28 cellular contexts compared by ENCODE assay signal in the genomic region with DNA sequence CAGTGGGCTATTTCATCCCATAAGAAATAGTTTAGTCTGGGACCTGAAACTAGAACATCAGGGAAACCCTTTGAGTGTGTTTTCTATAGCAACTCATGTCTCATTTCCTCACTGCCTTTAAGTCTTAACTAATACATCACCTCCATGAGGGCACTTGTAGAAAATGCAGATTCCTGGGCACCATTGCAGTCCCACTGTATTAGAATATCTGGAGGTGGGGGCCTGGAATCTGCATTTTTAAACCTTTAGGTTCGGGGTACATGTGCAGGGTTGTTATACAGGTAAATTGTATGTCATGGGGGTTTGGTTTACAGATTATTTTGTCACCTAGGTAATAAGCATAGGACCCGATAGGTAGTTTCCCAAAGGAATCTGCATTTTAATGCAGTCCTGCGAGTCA.
"Had no signal": no experiment of that assay in that cellular context is flagged by ENCODE, and none has a peak within 500 bp of the region (broad histone marks: within the 10 kb centered on the region; RNA-seq: fewer than 3 reads in every experiment).

No MANE protein-coding gene starts in this region.

- DNase-seq: colonic mucosa; cortex of kidney; dermis blood vessel endothelial cell; dorsolateral prefrontal cortex; effector CD4-positive, alpha-beta T cell; effector CD8-positive, alpha-beta T cell; effector memory CD4-positive, alpha-beta T cell; effector memory CD8-positive, alpha-beta T cell; endodermal cell; erythroblast; esophagus squamous epithelium; foreskin fibroblast; foreskin keratinocyte; foreskin melanocyte; gastrocnemius medialis; glutamatergic neuron; head of caudate nucleus; heart left ventricle; heart right ventricle had no signal

- H3K4me3 ChIP-seq: colonic mucosa, coronary artery, dorsolateral prefrontal cortex, esophagus muscularis mucosa, esophagus squamous epithelium, gastrocnemius medialis, gastroesophageal sphincter, heart left ventricle, heart right ventricle had no signal

- H3K27ac ChIP-seq: colonic mucosa, coronary artery, epithelial cell of prostate, esophagus squamous epithelium, foreskin keratinocyte, gastrocnemius medialis, gastroesophageal sphincter, heart left ventricle, heart right ventricle had no signal

- H3K9me3 ChIP-seq: colonic mucosa, esophagus muscularis mucosa, esophagus squamous epithelium, gastrocnemius medialis, gastroesophageal sphincter, heart left ventricle, heart right ventricle had no signal

- H3K4me1 ChIP-seq: colonic mucosa, esophagus squamous epithelium, foreskin keratinocyte, gastrocnemius medialis had no signal

- FAIRE-seq: colon, endometrium, endothelial cell of umbilical vein, frontal cortex had no signal

- H3K36me3 ChIP-seq: colonic mucosa, esophagus muscularis mucosa, esophagus squamous epithelium, gastrocnemius medialis, gastroesophageal sphincter had no signal

- H3K27me3 ChIP-seq: colonic mucosa, dorsolateral prefrontal cortex, esophagus muscularis mucosa, esophagus squamous epithelium, foreskin keratinocyte, gastrocnemius medialis, gastroesophageal sphincter, heart left ventricle, heart right ventricle had no signal

- ATAC-seq: effector memory CD8-positive, alpha-beta T cell; esophagus mucosa; foreskin keratinocyte; gastrocnemius medialis; gastroesophageal sphincter; heart left ventricle; heart right ventricle had no signal
